ENCODE assay signal across 11 cellular contexts in genomic region chr3:137163241-137163916, GRCh38.
DNase-seq lines count a peak whose midpoint lies in the region; TF ChIP-seq lines count a peak whose summit lies in the region.
"Had no signal": no experiment of that assay in that cellular context is flagged by ENCODE, and none has a peak within 500 bp of the region (broad histone marks: within the 10 kb centered on the region; RNA-seq: fewer than 3 reads in every experiment).

No MANE protein-coding gene starts in this region.

- H3K4me1 ChIP-seq in endodermal cell (ENCODE audit: control insufficient read depth, insufficient read depth, low read length) (no peaks in the 10 kb centered on the region), suprapubic skin (peaks cover 2% of the 10 kb centered on the region), OCI-LY7 (ENCODE audit: insufficient read depth, low read length, poor library complexity, severe bottlenecking) (no peaks in the 10 kb centered on the region)
- H3K4me1 ChIP-seq: adrenal gland had no signal

- no peak for TF ChIP-seq POLR2A in suprapubic skin (IDR thresholded peaks at IDR 0.05)

- H3K4me1 Mint-ChIP-seq in endodermal cell (peaks cover 15% of the 10 kb centered on the region), nephron progenitor cell (peaks cover 63% of the 10 kb centered on the region)
- H3K4me1 Mint-ChIP-seq in activated T-helper 2 cell treated with anti-CD3 and anti-CD28 coated beads, Interferon-gamma antibody, Interleukin-2, Interleukin-4, amounts not matched to agents 10 μg/mL and 5 μg/mL and 100 μg/mL, durations not matched to agents 14 hours and 24 hours and 36 hours (ENCODE audit: low read depth), result no peaks in the 10 kb centered on the region

- H2AFZ ChIP-seq in OCI-LY7 (ENCODE audit: low read length), result no peak overlapping the region

- 64 to 79% methylated on average over 2 to 6 of the region's 7 CpGs for WGBS in endodermal cell (ENCODE audit: insufficient coverage in 1 of 2, insufficient read length in 1 of 2), 2 experiments
- 45% methylated on average over 7 of the region's 7 CpGs for WGBS in suprapubic skin

- no peaks in the 10 kb centered on the region for H3K9me3 ChIP-seq in endodermal cell (ENCODE audit: control insufficient read depth, low read length)
- H3K9me3 ChIP-seq in suprapubic skin, result no peaks in the 10 kb centered on the region
- no peaks in the 10 kb centered on the region for H3K9me3 ChIP-seq in OCI-LY7 (ENCODE audit: low read length)
- H3K9me3 ChIP-seq: adrenal gland had no signal

- H3K27me3 ChIP-seq in endodermal cell (ENCODE audit: control insufficient read depth, insufficient read depth, low read length, poor library complexity, severe bottlenecking), result no peaks in the 10 kb centered on the region
- no peaks in the 10 kb centered on the region for H3K27me3 ChIP-seq in suprapubic skin
- H3K27me3 ChIP-seq: adrenal gland had no signal

- H3K9me2 ChIP-seq in OCI-LY7 (ENCODE audit: insufficient read depth, low read length), result no peaks in the 10 kb centered on the region

- TF ChIP-seq EP300 in suprapubic skin (IDR thresholded peaks at IDR 0.05), result no peak

- no peaks in the 10 kb centered on the region for H4K20me1 ChIP-seq in OCI-LY7 (ENCODE audit: insufficient read depth, low read length)

- no peak for TF ChIP-seq CTCF in endodermal cell (conservative IDR thresholded peaks at IDR 0.05)
- no peak for TF ChIP-seq CTCF in nephron progenitor cell (IDR thresholded peaks at IDR 0.05)
- TF ChIP-seq CTCF in suprapubic skin (IDR thresholded peaks at IDR 0.05), result no peak
- TF ChIP-seq CTCF in OCI-LY7 (conservative IDR thresholded peaks at IDR 0.05; ENCODE audit: low read length), result no peak

- no peaks in the 10 kb centered on the region for H3K79me2 ChIP-seq in OCI-LY7 (ENCODE audit: insufficient read depth, low read depth, low read length)

- H3K9me3 Mint-ChIP-seq in endodermal cell (no peaks in the 10 kb centered on the region), nephron progenitor cell (peaks cover 3% of the 10 kb centered on the region)
- H3K9me3 Mint-ChIP-seq in activated T-helper 2 cell treated with anti-CD3 and anti-CD28 coated beads, Interferon-gamma antibody, Interleukin-2, Interleukin-4, amounts not matched to agents 10 μg/mL and 5 μg/mL and 100 μg/mL, durations not matched to agents 14 hours and 24 hours and 36 hours, result no peaks in the 10 kb centered on the region

- peak; percentile 71 for DNase-seq in DMS 273 (lab: John Stamatoyannopoulos, UW; ENCODE audit: unreplicated experiment)
- peak; percentile 55 for DNase-seq in NCI-H1694 treated with DMSO at 0.1 percent for 48 hours (lab: John Stamatoyannopoulos, UW)
- DNase-seq in endodermal cell, result peak; percentile 59
- DNase-seq in nephron progenitor cell, result peak; percentile 12
- DNase-seq in suprapubic skin (ENCODE audit: low spot score in 2 of 2), result no peak
- DNase-seq in activated T-helper 2 cell treated with anti-CD3 and anti-CD28 coated beads, Interferon-gamma antibody, Interleukin-2, Interleukin-4, amounts not matched to agents 10 μg/mL and 5 μg/mL and 100 μg/mL, durations not matched to agents 14 hours and 24 hours and 36 hours (ENCODE audit: low spot score), result no peak
- no peak for DNase-seq in OCI-LY7 (ENCODE audit: low spot score)
- no peak for DNase-seq in NCI-H1105 (lab: John Stamatoyannopoulos, UW)
- DNase-seq: erythroblast, NCI-H2029 treated with DMSO at 0.1 percent for 48 hours had no signal

- H3K4me3 Mint-ChIP-seq in endodermal cell (no peak overlapping the region), nephron progenitor cell (peak overlapping the region; percentile 52)
- no peak overlapping the region for H3K4me3 Mint-ChIP-seq in activated T-helper 2 cell treated with anti-CD3 and anti-CD28 coated beads, Interferon-gamma antibody, Interleukin-2, Interleukin-4, amounts not matched to agents 10 μg/mL and 5 μg/mL and 100 μg/mL, durations not matched to agents 14 hours and 24 hours and 36 hours (ENCODE audit: low read depth)

- CTCF ChIA-PET in OCI-LY7 (lab: Charles Lee; ENCODE audit: unreplicated experiment), result no interaction called here

- H3K9ac ChIP-seq in endodermal cell (ENCODE audit: extremely low read depth, low read length, poor library complexity, severe bottlenecking), result no peak overlapping the region

- peak overlapping the region; percentile 29 for H3K27ac Mint-ChIP-seq in endodermal cell
- H3K27ac Mint-ChIP-seq in nephron progenitor cell, result peak overlapping the region; percentile 96
- H3K27ac Mint-ChIP-seq in activated T-helper 2 cell treated with anti-CD3 and anti-CD28 coated beads, Interferon-gamma antibody, Interleukin-2, Interleukin-4, amounts not matched to agents 10 μg/mL and 5 μg/mL and 100 μg/mL, durations not matched to agents 14 hours and 24 hours and 36 hours, result no peak overlapping the region

- H3K27ac ChIP-seq in endodermal cell (ENCODE audit: low read depth, low read length) (peak overlapping the region; percentile 73), suprapubic skin (no peak overlapping the region), OCI-LY7 (ENCODE audit: low read depth, low read length, poor library complexity, severe bottlenecking) (no peak overlapping the region)

- H3K27me3 Mint-ChIP-seq in endodermal cell (ENCODE audit: insufficient read depth), result no peaks in the 10 kb centered on the region
- no peaks in the 10 kb centered on the region for H3K27me3 Mint-ChIP-seq in nephron progenitor cell (ENCODE audit: low read depth, poor library complexity)
- H3K27me3 Mint-ChIP-seq in activated T-helper 2 cell treated with anti-CD3 and anti-CD28 coated beads, Interferon-gamma antibody, Interleukin-2, Interleukin-4, amounts not matched to agents 10 μg/mL and 5 μg/mL and 100 μg/mL, durations not matched to agents 14 hours and 24 hours and 36 hours (ENCODE audit: low read depth), result peaks cover 5% of the 10 kb centered on the region

- no TSS peak for BruUV-seq in OCI-LY7 (replicated peaks; lab: Mats Ljungman, UMichigan)

- POLR2A ChIA-PET in OCI-LY7 (lab: Charles Lee), result interaction anchor here (1.4 kb wide), 1 partner anchor 17 kb away, joined by 3 read pairs; no protein-coding TSS in a partner anchor

- intact Hi-C loops in activated T-helper 2 cell treated with anti-CD3 and anti-CD28 coated beads, Interferon-gamma antibody, Interleukin-2, Interleukin-4, amounts not matched to agents 10 μg/mL and 5 μg/mL and 100 μg/mL, durations not matched to agents 14 hours and 24 hours and 36 hours (cut with micrococcal nuclease), result no loop called here
- intact Hi-C loops in OCI-LY7 (cut with micrococcal nuclease; ENCODE audit: unreplicated experiment), result no loop called here

- H3K36me3 Mint-ChIP-seq in endodermal cell (ENCODE audit: low read depth), result no peaks in the 10 kb centered on the region
- no peaks in the 10 kb centered on the region for H3K36me3 Mint-ChIP-seq in nephron progenitor cell (ENCODE audit: low read depth)
- no peaks in the 10 kb centered on the region for H3K36me3 Mint-ChIP-seq in activated T-helper 2 cell treated with anti-CD3 and anti-CD28 coated beads, Interferon-gamma antibody, Interleukin-2, Interleukin-4, amounts not matched to agents 10 μg/mL and 5 μg/mL and 100 μg/mL, durations not matched to agents 14 hours and 24 hours and 36 hours (ENCODE audit: low read depth)

- H3K4me2 ChIP-seq in OCI-LY7 (ENCODE audit: low read length), result no peak overlapping the region

- H3K4me3 ChIP-seq in endodermal cell (ENCODE audit: low read length) (no peak overlapping the region), suprapubic skin (no peak overlapping the region), OCI-LY7 (ENCODE audit: low read depth, low read length, poor library complexity, severe bottlenecking) (no peak overlapping the region)
- H3K4me3 ChIP-seq: adrenal gland had no signal

- H3K36me3 ChIP-seq in endodermal cell (ENCODE audit: control insufficient read depth, insufficient read depth, low read length) (no peaks in the 10 kb centered on the region), suprapubic skin (no peaks in the 10 kb centered on the region), OCI-LY7 (ENCODE audit: insufficient read depth, low read length) (no peaks in the 10 kb centered on the region)
- H3K36me3 ChIP-seq: adrenal gland had no signal

Comparison
In these comparisons a context has a peak if more than half of its experiments do, and no peak if none do; other contexts are left out.
1. DNase-seq: peak in DMS 273 (single experiment), NCI-H1694 treated with DMSO at 0.1 percent for 48 hours (single experiment), endodermal cell (single experiment) and nephron progenitor cell (single experiment); none in suprapubic skin (0 of 2), activated T-helper 2 cell treated with anti-CD3 and anti-CD28 coated beads, Interferon-gamma antibody, Interleukin-2, Interleukin-4, amounts not matched to agents 10 μg/mL and 5 μg/mL and 100 μg/mL, durations not matched to agents 14 hours and 24 hours and 36 hours (single experiment), OCI-LY7 (single experiment) and NCI-H1105 (single experiment).